ENCODE assay signal across 31 cellular contexts in genomic region chr11:117550466-117550865, GRCh38.
"Had no signal": no experiment of that assay in that cellular context is flagged by ENCODE, and none has a peak within 500 bp of the region (broad histone marks: within the 10 kb centered on the region; RNA-seq: fewer than 3 reads in every experiment).

No MANE protein-coding gene starts in this region.

- H3K4me2 ChIP-seq: KMS-11, PC-9 had no signal

- H3K27ac ChIP-seq: KMS-11, PC-9, RWPE1, SJCRH30, SK-N-MC had no signal

- H3K9ac ChIP-seq: KMS-11 had no signal

- H3K4me3 ChIP-seq: PC-9, SJCRH30, SK-N-MC had no signal

- H3K36me3 ChIP-seq: SJCRH30 had no signal

- DNase-seq: Karpas-422, KBM-7, MM.1S, MV-4-11, NCI-H1092, NCI-H1105, NCI-H1417 treated with DMSO at 0.1 percent for 48 hours, NCI-H1436 treated with DMSO at 0.1 percent for 48 hours, NCI-H1694 treated with DMSO at 0.1 percent for 48 hours, NCI-H187 treated with DMSO at 0.1 percent for 48 hours, NCI-H2029, NCI-H2081, NCI-H2171 treated with DMSO at 0.1 percent for 48 hours, NCI-H2227 treated with DMSO at 0.1 percent for 48 hours, NCI-H345, NCI-H446, NCI-H510A treated with DMSO at 0.1 percent for 48 hours, NCI-H524 treated with DMSO at 0.1 percent for 48 hours, NCI-H526 treated with DMSO at 0.1 percent for 48 hours, NCI-H774, PC-9, SHP77, SIG-M5, SJCRH30 had no signal

- H3K27me3 ChIP-seq: SJCRH30 had no signal

- H3K4me1 ChIP-seq: SJCRH30 had no signal

- ATAC-seq: Panc1, Right ventricle myocardium inferior, SK-N-SH treated with all-trans-retinoic acid at 6 μM for 48 hours had no signal

- H3K9me3 ChIP-seq: SJCRH30 had no signal

- H2AFZ ChIP-seq: PC-9 had no signal

- FAIRE-seq: RCC 7860 had no signal
